In the genomic region with DNA sequence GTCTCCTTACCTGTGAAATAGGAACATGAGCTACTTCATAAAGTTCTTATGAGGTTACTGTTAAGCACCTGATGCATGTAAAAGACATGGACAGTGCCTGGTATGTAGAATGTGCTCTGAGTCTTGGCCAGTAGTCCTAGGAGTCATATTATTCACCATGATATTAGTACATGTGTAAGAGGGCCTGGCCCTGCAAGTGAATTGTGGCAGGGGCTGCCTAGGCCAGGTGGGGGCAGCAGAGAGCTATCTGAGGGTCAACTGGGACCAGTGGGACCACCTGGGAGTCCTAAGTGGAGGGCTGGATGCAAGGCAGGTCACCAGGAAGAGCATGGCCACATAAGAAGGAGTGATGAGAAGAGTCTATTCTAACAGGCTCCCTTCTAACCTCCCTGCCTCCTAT, we compare ENCODE assay signal across 9 cellular contexts.
A peak's percentile ranks its signal among the peaks of the same experiment; 100 is the strongest.
DNase-seq lines count a peak whose midpoint lies in the region; ATAC-seq and TF ChIP-seq lines count a peak whose summit lies in the region.
"Had no signal": no experiment of that assay in that cellular context is flagged by ENCODE, and none has a peak within 500 bp of the region (broad histone marks: within the 10 kb centered on the region; RNA-seq: fewer than 3 reads in every experiment).

No MANE protein-coding gene starts in this region.

- H3K27me3 ChIP-seq in GM23248 (replicated peaks; ENCODE audit: insufficient read depth) (peaks cover 16% of the 10 kb centered on the region), dorsolateral prefrontal cortex (peaks cover 0 to 13% (median 0%) of the 10 kb centered on the region in 45 donors)
- H3K27me3 ChIP-seq: BLaER1 treated with 17β-estradiol and CSF1 and Interleukin-3, amounts not matched to agents 10 nM and 100 nM had no signal

- no peaks in the 10 kb centered on the region for H3K9me2 ChIP-seq in GM23248 (ENCODE audit: insufficient read depth)

- H3F3A ChIP-seq in GM23248 (ENCODE audit: insufficient read depth) = no peaks in the 10 kb centered on the region

- H3K27ac Mint-ChIP-seq in nephron (peak overlapping the region in 1 of 3 experiments; percentile 37), T-helper 17 cell (no peak overlapping the region)

- H2AFZ ChIP-seq in GM23248 = no peak overlapping the region

- H3K36me3 Mint-ChIP-seq in nephron (ENCODE audit: low read depth) = no peaks in the 10 kb centered on the region
- no peaks in the 10 kb centered on the region for H3K36me3 Mint-ChIP-seq in T-helper 17 cell (ENCODE audit: low read depth)

- H3K4me1 ChIP-seq in GM23248 (ENCODE audit: insufficient read depth) = no peaks in the 10 kb centered on the region

- H3K9me3 Mint-ChIP-seq in nephron = peaks cover 5% of the 10 kb centered on the region

- H3K4me2 ChIP-seq in GM23248 (ENCODE audit: unreplicated experiment) = no peak overlapping the region
- H3K4me2 ChIP-seq: BLaER1 treated with 17β-estradiol and CSF1 and Interleukin-3, amounts not matched to agents 10 nM and 100 nM had no signal

- H3K79me2 ChIP-seq in GM23248 (ENCODE audit: insufficient read depth) = no peaks in the 10 kb centered on the region

- H3K27ac ChIP-seq in GM23248 (no peak overlapping the region), dorsolateral prefrontal cortex (no peak overlapping the region)
- H3K27ac ChIP-seq: BLaER1 treated with 17β-estradiol and CSF1 and Interleukin-3, amounts not matched to agents 10 nM and 100 nM had no signal

- in situ Hi-C loops in GM23248 (cut with MboI) = no loop called here

- no peaks in the 10 kb centered on the region for H4K20me1 ChIP-seq in GM23248 (ENCODE audit: insufficient read depth)
- H4K20me1 ChIP-seq: BLaER1 treated with 17β-estradiol and CSF1 and Interleukin-3, amounts not matched to agents 10 nM and 100 nM had no signal

- H3K4me3 ChIP-seq in GM23248 = no peak overlapping the region
- H3K4me3 ChIP-seq in dorsolateral prefrontal cortex = no peak overlapping the region
- H3K4me3 ChIP-seq: BLaER1 treated with 17β-estradiol and CSF1 and Interleukin-3, amounts not matched to agents 10 nM and 100 nM had no signal

- DNase-seq in NCI-H146 (lab: John Stamatoyannopoulos, UW) (peak; percentile 9), NCI-H146 treated with DMSO at 0.1 percent for 48 hours (lab: John Stamatoyannopoulos, UW; ENCODE audit: unreplicated experiment) (no peak), GM23248 (peak; percentile 24), NCI-H460 (ENCODE audit: extremely low read depth, low read depth) (peak; percentile 5), dorsolateral prefrontal cortex (peak in 5 of 10 donors; percentile 39 to 54 (median 43)), T-helper 17 cell (no peak), SIG-M5 treated with dmso at 0.1 percent for 504 hours (lab: John Stamatoyannopoulos, UW; ENCODE audit: unreplicated experiment) (no peak)

- H3K4me1 Mint-ChIP-seq in nephron (peaks cover 45% of the 10 kb centered on the region), T-helper 17 cell (no peaks in the 10 kb centered on the region)

- H3K4me3 Mint-ChIP-seq in nephron = no peak overlapping the region
- no peak overlapping the region for H3K4me3 Mint-ChIP-seq in T-helper 17 cell

- no peak for ATAC-seq in T-helper 17 cell

- TF ChIP-seq CTCF in dorsolateral prefrontal cortex (IDR thresholded peaks at IDR 0.05 in 54 of 56, conservative IDR thresholded peaks at IDR 0.05 in 2 of 56; ENCODE audit: low read depth in 1 of 56, partially characterized antibody in 56 of 56) (peak; percentile 25 to 76 (median 64)), nephron (IDR thresholded peaks at IDR 0.05; ENCODE audit: unreplicated experiment in 3 of 3) (peak; percentile 32 to 65 (median 45))

- no peaks in the 10 kb centered on the region for H3K36me3 ChIP-seq in GM23248 (ENCODE audit: low read depth)
- H3K36me3 ChIP-seq: BLaER1 treated with 17β-estradiol and CSF1 and Interleukin-3, amounts not matched to agents 10 nM and 100 nM had no signal

- intact Hi-C loops in dorsolateral prefrontal cortex (cut with DNase I) = loop anchor here (2.0 to 10.0 kb wide), 2 partner anchors 368 to 786 kb away; no protein-coding TSS in a partner anchor

- no peak overlapping the region for H3K9ac ChIP-seq in GM23248
- H3K9ac ChIP-seq: BLaER1 treated with 17β-estradiol and CSF1 and Interleukin-3, amounts not matched to agents 10 nM and 100 nM had no signal

- H3K9me3 ChIP-seq in GM23248 (ENCODE audit: low read depth) = no peaks in the 10 kb centered on the region
- H3K9me3 ChIP-seq in T-helper 17 cell (ENCODE audit: control insufficient read depth, low read length, poor library complexity, severe bottlenecking) = no peaks in the 10 kb centered on the region
- H3K9me3 ChIP-seq: BLaER1 treated with 17β-estradiol and CSF1 and Interleukin-3, amounts not matched to agents 10 nM and 100 nM had no signal

- H3K27me3 Mint-ChIP-seq in nephron (ENCODE audit: low read depth) (peaks cover 3% of the 10 kb centered on the region), T-helper 17 cell (peaks cover 11% of the 10 kb centered on the region)

Comparison
In these comparisons a context has a peak if more than half of its experiments do, and no peak if none do; other contexts are left out.
1. DNase-seq: peak in NCI-H146 (single experiment), GM23248 (single experiment) and NCI-H460 (single experiment); none in NCI-H146 treated with DMSO at 0.1 percent for 48 hours (single experiment), T-helper 17 cell (0 of 3) and SIG-M5 treated with dmso at 0.1 percent for 504 hours (single experiment).